Comparison of ENCODE assay signal across 34 cellular contexts in the genomic region with DNA sequence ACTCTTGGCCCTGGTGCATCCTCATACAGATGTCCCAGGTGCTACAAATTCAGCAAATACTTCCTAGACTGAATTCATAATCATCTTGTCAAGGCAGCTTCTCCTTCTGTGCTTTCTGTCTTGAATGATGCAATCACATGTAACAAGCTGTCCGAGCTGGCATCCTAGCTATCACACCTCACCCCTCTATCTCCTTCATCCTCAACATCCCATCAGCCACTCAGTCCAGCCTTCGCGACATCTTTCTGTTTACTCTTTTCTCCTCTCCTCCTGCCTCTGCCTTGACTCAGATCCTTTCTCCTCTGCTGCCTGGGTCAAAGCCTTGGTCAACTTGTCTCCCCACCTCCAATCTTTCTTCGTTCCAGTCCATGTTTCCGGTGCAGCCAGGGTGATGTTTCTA.
"Had no signal": no experiment of that assay in that cellular context is flagged by ENCODE, and none has a peak within 500 bp of the region (broad histone marks: within the 10 kb centered on the region; RNA-seq: fewer than 3 reads in every experiment).

No MANE protein-coding gene starts in this region.

- ATAC-seq: activated CD4-positive, CD25-positive, alpha-beta regulatory T cell treated with anti-CD3 and anti-CD28 coated beads, Interleukin-2, amount 50 U/mL, for 24 hours; body of pancreas; gastroesophageal sphincter; left cardiac atrium; stimulated activated memory B cell treated with anti-CD40 and anti-IgM and Interleukin-4, amounts not matched to agents 10 μg/mL and 1 μg/mL and 100 μg/mL, for 72 hours; stimulated activated naive CD8-positive, alpha-beta T cell treated with anti-CD3 and anti-CD28 coated beads, Interleukin-15, amount 100 ng/mL, for 72 hours had no signal

- H3K4me3 Mint-ChIP-seq: activated CD4-positive, alpha-beta memory T cell treated with anti-CD3 and anti-CD28 coated beads, Interleukin-2, amount 10 ng/mL, durations not matched to agents 7 days and 5 days; activated CD4-positive, alpha-beta T cell treated with anti-CD3 and anti-CD28 coated beads, Interleukin-2, amount 10 ng/mL, durations not matched to agents 7 days and 5 days; activated naive CD8-positive, alpha-beta T cell; activated T-cell treated with anti-CD3 and anti-CD28 coated beads, Interleukin-2, amount 50 U/mL, for 24 hours; nephron; stimulated activated memory B cell treated with anti-CD40 and anti-IgM and Interleukin-4, amounts not matched to agents 10 μg/mL and 1 μg/mL and 100 μg/mL, for 72 hours; stimulated activated naive CD8-positive, alpha-beta T cell treated with anti-CD3 and anti-CD28 coated beads, Interleukin-15, amount 100 ng/mL, for 72 hours had no signal

- H3K4me1 Mint-ChIP-seq: activated CD4-positive, alpha-beta memory T cell treated with anti-CD3 and anti-CD28 coated beads, Interleukin-2, amount 10 ng/mL, durations not matched to agents 7 days and 5 days; activated CD4-positive, alpha-beta T cell treated with anti-CD3 and anti-CD28 coated beads, Interleukin-2, amount 10 ng/mL, durations not matched to agents 7 days and 5 days; nephron; stimulated activated memory B cell treated with anti-CD40 and anti-IgM and Interleukin-4, amounts not matched to agents 10 μg/mL and 1 μg/mL and 100 μg/mL, for 72 hours; stimulated activated naive CD8-positive, alpha-beta T cell treated with anti-CD3 and anti-CD28 coated beads, Interleukin-15, amount 100 ng/mL, for 72 hours had no signal

- H3K27ac Mint-ChIP-seq: activated CD4-positive, alpha-beta memory T cell treated with anti-CD3 and anti-CD28 coated beads, Interleukin-2, amount 10 ng/mL, durations not matched to agents 7 days and 5 days; activated CD4-positive, alpha-beta T cell treated with anti-CD3 and anti-CD28 coated beads, Interleukin-2, amount 10 ng/mL, durations not matched to agents 7 days and 5 days; activated naive CD8-positive, alpha-beta T cell; activated T-cell treated with anti-CD3 and anti-CD28 coated beads, Interleukin-2, amount 50 U/mL, for 24 hours; activated T-helper 2 cell treated with anti-CD3 and anti-CD28 coated beads, Interferon-gamma antibody, Interleukin-2, Interleukin-4, amounts not matched to agents 10 μg/mL and 5 μg/mL and 100 μg/mL, durations not matched to agents 14 hours and 24 hours and 36 hours; nephron; stimulated activated memory B cell treated with anti-CD40 and anti-IgM and Interleukin-4, amounts not matched to agents 10 μg/mL and 1 μg/mL and 100 μg/mL, for 72 hours had no signal

- H3K27me3 Mint-ChIP-seq: activated CD4-positive, alpha-beta memory T cell treated with anti-CD3 and anti-CD28 coated beads, Interleukin-2, amount 10 ng/mL, durations not matched to agents 7 days and 5 days had no signal

- H3K9me3 Mint-ChIP-seq: activated CD4-positive, alpha-beta memory T cell treated with anti-CD3 and anti-CD28 coated beads, Interleukin-2, amount 10 ng/mL, durations not matched to agents 7 days and 5 days; activated T-cell treated with anti-CD3 and anti-CD28 coated beads, Interleukin-2, amount 50 U/mL, for 24 hours; activated T-helper 2 cell treated with anti-CD3 and anti-CD28 coated beads, Interferon-gamma antibody, Interleukin-2, Interleukin-4, amounts not matched to agents 10 μg/mL and 5 μg/mL and 100 μg/mL, durations not matched to agents 14 hours and 24 hours and 36 hours had no signal

- H3K27ac ChIP-seq: body of pancreas, coronary artery, gastroesophageal sphincter, neutrophil, ovary, prostate gland, upper lobe of left lung, vagina, WERI-Rb-1 had no signal

- H3K4me2 ChIP-seq: smooth muscle cell had no signal

- H3K36me3 Mint-ChIP-seq: activated naive CD8-positive, alpha-beta T cell; stimulated activated memory B cell treated with anti-CD40 and anti-IgM and Interleukin-4, amounts not matched to agents 10 μg/mL and 1 μg/mL and 100 μg/mL, for 72 hours had no signal

- H3K9me3 ChIP-seq: body of pancreas, gastroesophageal sphincter, neutrophil, ovary, prostate gland, upper lobe of left lung, vagina had no signal

- H3K4me1 ChIP-seq: body of pancreas, gastroesophageal sphincter, prostate gland, upper lobe of left lung, vagina had no signal

- H3K27me3 ChIP-seq: body of pancreas, dorsolateral prefrontal cortex, gastroesophageal sphincter, ovary, upper lobe of left lung, vagina had no signal

- DNase-seq: activated CD4-positive, alpha-beta memory T cell treated with anti-CD3 and anti-CD28 coated beads, Interleukin-2, amount 10 ng/mL, durations not matched to agents 7 days and 5 days; activated CD4-positive, alpha-beta T cell treated with anti-CD3 and anti-CD28 coated beads, Interleukin-2, amount 10 ng/mL, durations not matched to agents 7 days and 5 days; activated CD8-positive, alpha-beta memory T cell treated with anti-CD3 and anti-CD28 coated beads, Interleukin-2, amount 50 U/mL, for 48 hours; activated naive CD4-positive, alpha-beta T cell; activated T-cell treated with anti-CD3 and anti-CD28 coated beads, Interleukin-2, amount 50 U/mL, for 24 hours; anterior cingulate cortex; body of pancreas; dorsolateral prefrontal cortex; effector memory CD4-positive, alpha-beta T cell; head of caudate nucleus; hippocampal formation; left cardiac atrium; mammary epithelial cell; ovary; retina; stimulated activated CD4-positive, alpha-beta T cell treated with anti-CD3 and anti-CD28 coated beads, Interleukin-1b, Interleukin-23, amount 100 ng/mL, for 48 hours; stimulated activated CD4-positive, alpha-beta T cell treated with anti-CD3 and anti-CD28 coated beads, Interleukin-4, amount 100 ng/mL, for 4 hours; stimulated activated CD8-positive, alpha-beta memory T cell treated with anti-CD3 and anti-CD28 coated beads, Interleukin-4, amount 100 ng/mL, for 48 hours; stimulated activated naive CD8-positive, alpha-beta T cell treated with anti-CD3 and anti-CD28 coated beads, Interleukin-15, amount 100 ng/mL, for 72 hours; substantia nigra; T-helper 9 cell; upper lobe of left lung; WERI-Rb-1 had no signal
